In genomic region chr4:8264106-8264505, GRCh38 we compare ENCODE assay signal across 24 cellular contexts. TPM values are rescaled to one million over a fixed set of nuclear protein-coding genes. Genes with fewer than 3 reads are reported as not detected.
"Had no signal": no experiment of that assay in that cellular context is flagged by ENCODE, and none has a peak within 500 bp of the region (broad histone marks: within the 10 kb centered on the region; RNA-seq: fewer than 3 reads in every experiment).

No MANE protein-coding gene starts in this region.

- H3K27me3 ChIP-seq: upper lobe of right lung, vagina had no signal

- H3K79me2 ChIP-seq: hepatocyte had no signal

- H3K4me3 ChIP-seq: coronary artery, hepatocyte, psoas muscle, spleen, tibial artery, upper lobe of right lung, vagina had no signal

- H3K4me1 ChIP-seq: foreskin keratinocyte, psoas muscle, vagina had no signal

- H3K9me3 Mint-ChIP-seq: endodermal cell; stimulated activated memory B cell treated with anti-CD40 and anti-IgM and Interleukin-4, amounts not matched to agents 10 μg/mL and 1 μg/mL and 100 μg/mL, for 72 hours; stimulated activated naive CD8-positive, alpha-beta T cell treated with anti-CD3 and anti-CD28 coated beads, Interleukin-15, Interleukin-2, amounts not matched to agents 100 ng/mL and 50 ng/mL, for 24 hours had no signal

- H3K4me2 ChIP-seq: hepatocyte had no signal

- FAIRE-seq: endothelial cell of umbilical vein had no signal

- DNase-seq: effector CD4-positive, alpha-beta T cell; endodermal cell; erythroblast; foreskin keratinocyte; head of caudate nucleus; kidney glomerular epithelial cell; mesendoderm; naive thymus-derived CD4-positive, alpha-beta T cell; psoas muscle; retina; spleen; stimulated activated CD4-positive, alpha-beta T cell treated with anti-CD3 and anti-CD28 coated beads, Interleukin-15, amount 100 ng/mL, for 24 hours; stimulated activated CD4-positive, alpha-beta T cell treated with anti-CD3 and anti-CD28 coated beads, Interleukin-1b, Interleukin-23, amount 100 ng/mL, for 48 hours; stimulated activated CD4-positive, alpha-beta T cell treated with anti-CD3 and anti-CD28 coated beads, Interleukin-4, amount 100 ng/mL, for 24 hours; tibial artery; upper lobe of right lung had no signal

- H3K4me1 Mint-ChIP-seq: stimulated activated memory B cell treated with anti-CD40 and anti-IgM and Interleukin-4, amounts not matched to agents 10 μg/mL and 1 μg/mL and 100 μg/mL, for 72 hours had no signal

- H3K36me3 ChIP-seq: spleen, tibial artery, upper lobe of right lung, vagina had no signal

- H2AFZ ChIP-seq: hepatocyte had no signal

- H3K9me3 ChIP-seq: psoas muscle, spleen, tibial artery, upper lobe of right lung, vagina had no signal

- H3K27ac Mint-ChIP-seq: endodermal cell; stimulated activated memory B cell treated with anti-CD40 and anti-IgM and Interleukin-4, amounts not matched to agents 10 μg/mL and 1 μg/mL and 100 μg/mL, for 72 hours; stimulated activated naive CD8-positive, alpha-beta T cell treated with anti-CD3 and anti-CD28 coated beads, Interleukin-15, Interleukin-2, amounts not matched to agents 100 ng/mL and 50 ng/mL, for 24 hours had no signal

- H3K36me3 Mint-ChIP-seq: naive thymus-derived CD4-positive, alpha-beta T cell; stimulated activated memory B cell treated with anti-CD40 and anti-IgM and Interleukin-4, amounts not matched to agents 10 μg/mL and 1 μg/mL and 100 μg/mL, for 72 hours had no signal

- ATAC-seq: foreskin keratinocyte; naive thymus-derived CD4-positive, alpha-beta T cell; psoas muscle; sciatic nerve; stimulated activated memory B cell treated with anti-CD40 and anti-IgM and Interleukin-4, amounts not matched to agents 10 μg/mL and 1 μg/mL and 100 μg/mL, for 72 hours; upper lobe of right lung had no signal

- H3K27ac ChIP-seq: coronary artery, foreskin keratinocyte, hepatocyte, psoas muscle, spleen, tibial artery, upper lobe of right lung, vagina had no signal

- H3K4me3 Mint-ChIP-seq: endodermal cell; naive thymus-derived CD4-positive, alpha-beta T cell; stimulated activated memory B cell treated with anti-CD40 and anti-IgM and Interleukin-4, amounts not matched to agents 10 μg/mL and 1 μg/mL and 100 μg/mL, for 72 hours; stimulated activated naive CD8-positive, alpha-beta T cell treated with anti-CD3 and anti-CD28 coated beads, Interleukin-15, Interleukin-2, amounts not matched to agents 100 ng/mL and 50 ng/mL, for 24 hours had no signal

RNA-seq across cellular contexts. Expression of gene HTRA3, which starts 5.4 kb away (rescaled TPM):
- total RNA-seq: foreskin keratinocyte; mononuclear cell; naive thymus-derived CD4-positive, alpha-beta T cell had no signal
- polyA plus RNA-seq: foreskin keratinocyte; naive thymus-derived CD4-positive, alpha-beta T cell had no signal
